ENCODE assay signal across 11 cellular contexts in genomic region chr1:221878134-221878533, GRCh38.
DNase-seq lines count a peak whose midpoint lies in the region; ATAC-seq, FAIRE-seq and TF ChIP-seq lines count a peak whose summit lies in the region.
"Had no signal": no experiment of that assay in that cellular context is flagged by ENCODE, and none has a peak within 500 bp of the region (broad histone marks: within the 10 kb centered on the region; RNA-seq: fewer than 3 reads in every experiment).

No MANE protein-coding gene starts in this region.

- H3K27ac ChIP-seq in osteoblast (ENCODE audit: low read depth, low read length) = no peak overlapping the region

- DNase-seq in GM12892 (ENCODE audit: insufficient read length) (peak; percentile 9), RCC 7860 (ENCODE audit: low spot score) (no peak), Right ventricle myocardium superior (no peak), AG08396 (ENCODE audit: low spot score) (no peak), osteoblast (ENCODE audit: insufficient read length, low spot score, missing footprints) (no peak)
- no peak for DNase-seq in activated naive CD4-positive, alpha-beta T cell treated with anti-CD3 and anti-CD28 coated beads, Interleukin-2, amount 50 U/mL, for 16 hours
- DNase-seq: activated CD4-positive, alpha-beta T cell treated with anti-CD3 and anti-CD28 coated beads for 4 hours; DMS53; NCI-H748 treated with DMSO at 0.1 percent for 48 hours had no signal

- no peak for FAIRE-seq in GM12892 (lab: Jason Lieb, UNC)
- FAIRE-seq in RCC 7860 (lab: Jason Lieb, UNC) = peak; percentile 50

- H3K4me3 ChIP-seq in osteoblast (ENCODE audit: insufficient read depth, low read length) = no peak overlapping the region

- no peaks in the 10 kb centered on the region for H3K36me3 ChIP-seq in osteoblast (ENCODE audit: insufficient read depth, low read length)

- TF ChIP-seq CTCF in osteoblast (IDR thresholded peaks at IDR 0.05; ENCODE audit: extremely low read depth, low read depth, low read length) = no peak

- no peaks in the 10 kb centered on the region for H4K20me1 ChIP-seq in osteoblast (ENCODE audit: insufficient read depth, low read length)

- peaks cover 39% of the 10 kb centered on the region for H3K4me1 ChIP-seq in osteoblast (ENCODE audit: insufficient read depth, low read length)

- ATAC-seq in GM19463 (IDR thresholded peaks at IDR 0.05; ENCODE audit: unreplicated experiment) = peak; percentile 69
- ATAC-seq in HG03064 (IDR thresholded peaks at IDR 0.05; ENCODE audit: low read depth, unreplicated experiment) = peak; percentile 78
- no peak for ATAC-seq in Right ventricle myocardium superior (ENCODE audit: poor library complexity)

- no peaks in the 10 kb centered on the region for H3K9me3 ChIP-seq in osteoblast (ENCODE audit: low read depth, low read length)

- no peak overlapping the region for H3K4me2 ChIP-seq in osteoblast (ENCODE audit: insufficient read depth, low read length)

- no peaks in the 10 kb centered on the region for H3K79me2 ChIP-seq in osteoblast (ENCODE audit: insufficient read depth, low read length)

- intact Hi-C loops in Right ventricle myocardium superior (cut with DNase I) = no loop called here

- no peaks in the 10 kb centered on the region for H3K27me3 ChIP-seq in osteoblast (ENCODE audit: insufficient read depth, low read length)

- no peak overlapping the region for H2AFZ ChIP-seq in osteoblast (ENCODE audit: low read length)

- no peak for TF ChIP-seq POLR2A in GM12892 (IDR thresholded peaks at IDR 0.05; ENCODE audit: low read depth, low read length)
